Comparison of ENCODE assay signal across 21 cellular contexts in the genomic region with DNA sequence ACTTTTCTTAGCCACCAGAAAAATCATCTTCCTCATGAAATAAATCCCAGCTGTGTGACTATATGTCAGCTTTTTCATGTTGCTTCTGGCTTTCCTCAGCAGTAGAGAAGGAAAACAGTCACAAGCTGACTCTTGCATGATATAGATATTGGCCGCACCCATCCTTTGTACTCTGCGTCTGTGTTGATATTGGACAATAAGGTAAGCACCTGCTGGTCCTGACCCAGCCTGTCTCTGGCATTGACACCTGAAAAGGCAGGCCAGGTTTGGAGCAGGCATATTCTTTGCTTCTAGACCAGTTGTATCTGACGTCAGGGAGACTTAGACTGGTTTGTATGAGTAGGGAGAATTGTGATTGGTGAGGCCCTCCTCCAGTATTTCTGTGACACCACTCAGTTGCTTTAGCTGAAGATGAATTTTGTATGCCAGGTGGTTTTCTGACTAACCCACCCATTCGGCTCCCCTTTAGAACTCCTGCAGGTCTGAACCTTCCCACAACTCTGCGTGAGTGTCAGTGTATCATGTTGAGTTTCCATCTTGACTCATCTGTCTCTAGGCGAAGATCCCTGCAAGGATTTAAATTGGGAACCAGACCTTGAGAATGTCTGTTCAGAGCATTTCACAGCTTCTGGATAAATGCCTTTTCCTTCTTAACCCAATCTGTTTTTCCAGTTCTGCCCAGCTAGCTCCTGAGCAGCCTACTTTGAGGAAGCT.
DNase-seq lines count a peak whose midpoint lies in the region; ATAC-seq, FAIRE-seq and TF ChIP-seq lines count a peak whose summit lies in the region.
"Had no signal": no experiment of that assay in that cellular context is flagged by ENCODE, and none has a peak within 500 bp of the region (broad histone marks: within the 10 kb centered on the region; RNA-seq: fewer than 3 reads in every experiment).

No MANE protein-coding gene starts in this region.

- H3K4me1 ChIP-seq in H1 (replicated peaks in 1 of 4; ENCODE audit: control insufficient read depth in 3 of 4, insufficient read depth in 4 of 4, low read length in 3 of 4) (peaks cover 0 to 4% (median 0%) of the 10 kb centered on the region in 4 experiments; a peak in 3 of 7 replicates), neural progenitor cell (peaks cover 9% of the 10 kb centered on the region), esophagus muscularis mucosa (peaks cover 17 to 22% (median 19%) of the 10 kb centered on the region in 4 donors)
- H3K4me1 ChIP-seq: A549 had no signal

- peaks cover 8% of the 10 kb centered on the region for H3K4me1 Mint-ChIP-seq in neural progenitor cell

- no peak overlapping the region for H3K56ac ChIP-seq in H1 (replicated peaks; ENCODE audit: insufficient read length, low read depth, low read length)

- H3K27me3 ChIP-seq in H1 (replicated peaks in 1 of 4; ENCODE audit: control insufficient read depth in 3 of 4, extremely low read depth in 1 of 4, insufficient read depth in 3 of 4, low read length in 3 of 4), result no peaks in the 10 kb centered on the region
- H3K27me3 ChIP-seq in neural progenitor cell, result no peaks in the 10 kb centered on the region
- no peaks in the 10 kb centered on the region for H3K27me3 ChIP-seq in esophagus muscularis mucosa
- H3K27me3 ChIP-seq: MG63 had no signal

- no peak overlapping the region for H3K14ac ChIP-seq in H1 (ENCODE audit: insufficient read length)

- H3K36me3 ChIP-seq in H1 (ENCODE audit: control insufficient read depth in 2 of 4, insufficient read depth in 4 of 4, low read length in 3 of 4), result no peaks in the 10 kb centered on the region
- H3K36me3 ChIP-seq in neural progenitor cell, result no peaks in the 10 kb centered on the region
- peaks cover 0 to 20% (median 0%) of the 10 kb centered on the region in 4 donors for H3K36me3 ChIP-seq in esophagus muscularis mucosa
- H3K36me3 ChIP-seq: MG63 had no signal

- H4K20me1 ChIP-seq in H1 (replicated peaks in 1 of 2; ENCODE audit: control insufficient read depth in 1 of 2, insufficient read depth in 2 of 2, low read length in 2 of 2), result peaks cover 1 to 3% of the 10 kb centered on the region in 2 experiments
- H4K20me1 ChIP-seq in neural progenitor cell (ENCODE audit: low read depth), result no peaks in the 10 kb centered on the region

- no peak overlapping the region for H2BK120ac ChIP-seq in H1 (replicated peaks; ENCODE audit: low read depth, low read length)

- CTCF ChIA-PET in H1 (lab: Charles Lee; ENCODE audit: partially characterized antibody), result interaction anchor here (0.6 to 3.5 kb wide), 4 partner anchors 16 to 1310 kb away, joined by 3 to 13 read pairs (median 4); no protein-coding TSS in a partner anchor

- H4K8ac ChIP-seq in H1 (ENCODE audit: extremely low read depth, insufficient read depth, low read length), result no peak overlapping the region

- H2BK5ac ChIP-seq in H1 (ENCODE audit: low read depth, low read length), result no peak overlapping the region

- H2BK15ac ChIP-seq in H1 (ENCODE audit: low read length), result no peak overlapping the region

- no peaks in the 10 kb centered on the region; the same call in 1 of the 2 replicates for H3K79me1 ChIP-seq in H1 (ENCODE audit: low read depth, low read length)

- H2AFZ ChIP-seq in H1 (ENCODE audit: low read length) (no peak overlapping the region), neural progenitor cell (replicated peaks) (no peak overlapping the region)
- H2AFZ ChIP-seq: GM23338 had no signal

- no peak overlapping the region for H4K91ac ChIP-seq in H1 (replicated peaks; ENCODE audit: insufficient read length, low read length)

- no peak overlapping the region for H3K23ac ChIP-seq in H1 (ENCODE audit: insufficient read length)

- H3K4ac ChIP-seq in H1 (replicated peaks; ENCODE audit: insufficient read length, low read depth, low read length), result no peak overlapping the region

- no peak overlapping the region for H3K4me2 ChIP-seq in H1 (ENCODE audit: insufficient read depth in 1 of 2, low read depth in 2 of 2, low read length in 2 of 2)
- no peak overlapping the region for H3K4me2 ChIP-seq in neural progenitor cell
- H3K4me2 ChIP-seq: A549, GM23338, KMS-11 had no signal

- no peak for ATAC-seq in HG03175 (IDR thresholded peaks at IDR 0.05; ENCODE audit: unreplicated experiment)
- ATAC-seq: A549, GM23338 had no signal

- H2BK20ac ChIP-seq in H1 (ENCODE audit: low read length), result no peak overlapping the region

- H3K27me3 Mint-ChIP-seq in neural progenitor cell (ENCODE audit: insufficient read depth, low read depth), result peaks cover 4% of the 10 kb centered on the region

- H3K27ac ChIP-seq in H1 (ENCODE audit: low read depth, low read length), result no peak overlapping the region
- no peak overlapping the region for H3K27ac ChIP-seq in neural progenitor cell
- no peak overlapping the region for H3K27ac ChIP-seq in esophagus muscularis mucosa (replicated peaks in 1 of 4)
- H3K27ac ChIP-seq: A549, KMS-11 had no signal

- TF ChIP-seq POLR2A in H1 (IDR thresholded peaks at IDR 0.05; ENCODE audit: control extremely low read depth in 1 of 2, low read depth in 2 of 2, low read length in 2 of 2), result no peak
- no peak for TF ChIP-seq POLR2A in esophagus muscularis mucosa (IDR thresholded peaks at IDR 0.05; ENCODE audit: low read depth)

- no peaks in the 10 kb centered on the region for H3F3A ChIP-seq in neural progenitor cell (ENCODE audit: low read depth)

- no peak for TF ChIP-seq EP300 in H1 (IDR thresholded peaks at IDR 0.05; ENCODE audit: borderline replicate concordance in 1 of 2, low read depth in 2 of 2, low read length in 2 of 2)
- no peak for TF ChIP-seq EP300 in esophagus muscularis mucosa (IDR thresholded peaks at IDR 0.05)

- H3K18ac ChIP-seq in H1 (ENCODE audit: extremely low read depth, low read length), result no peak overlapping the region

- no peak overlapping the region for H3K4me3 Mint-ChIP-seq in neural progenitor cell
- H3K4me3 Mint-ChIP-seq: CD14-positive monocyte, GM23338 had no signal

- no peak overlapping the region for H4K5ac ChIP-seq in H1 (ENCODE audit: insufficient read length, low read depth, low read length)

- intact Hi-C loops in esophagus muscularis mucosa (cut with DNase I), result no loop called here

- 89% methylated on average over 6 of the region's 6 CpGs; no CpG with 5 or more reads in 1 of the 2 experiments for WGBS in H1 (ENCODE audit: extremely low coverage in 1 of 2, insufficient coverage in 1 of 2, insufficient read length in 1 of 2, insufficient replicate concordance in 2 of 2, low coverage in 1 of 2, low lambda C conversion rate in 2 of 2, missing lambda C conversion rate in 1 of 2), 2 experiments
- 95% methylated on average over 6 of the region's 6 CpGs for WGBS in esophagus muscularis mucosa

- no peak for TF ChIP-seq RAD21 in H1 (IDR thresholded peaks at IDR 0.05 in 1 of 2, conservative IDR thresholded peaks at IDR 0.05 in 1 of 2; ENCODE audit: low read depth in 2 of 2, low read length in 2 of 2)

- DNase-seq in COR-L47 (lab: John Stamatoyannopoulos, UW), result peak; percentile 53
- DNase-seq in NCI-H146 treated with DMSO at 0.1 percent for 48 hours (lab: John Stamatoyannopoulos, UW; ENCODE audit: unreplicated experiment), result peak; percentile 44
- no peak for DNase-seq in H1 (ENCODE audit: low read depth in 1 of 2, low spot score in 2 of 2)
- DNase-seq in neural progenitor cell (ENCODE audit: low spot score), result no peak
- DNase-seq in kidney glomerular epithelial cell (lab: John Stamatoyannopoulos, UW), result no peak
- DNase-seq in putamen (ENCODE audit: low spot score), result no peak
- DNase-seq in esophagus muscularis mucosa (ENCODE audit: extremely low spot score), result no peak
- DNase-seq: DMS79, MG63, NCI-H1092 treated with DMSO at 0.1 percent for 48 hours, NCI-H187, NCI-H226, NCI-H526 treated with DMSO at 0.1 percent for 48 hours had no signal

- no peaks in the 10 kb centered on the region for H3K79me2 ChIP-seq in H1 (ENCODE audit: control insufficient read depth in 1 of 2, insufficient read depth in 2 of 2, low read length in 2 of 2)
- no peaks in the 10 kb centered on the region for H3K79me2 ChIP-seq in neural progenitor cell (ENCODE audit: low read depth)

- H3K4me3 ChIP-seq in H1 (ENCODE audit: extremely low read depth in 1 of 4, insufficient read depth in 2 of 4, low read depth in 3 of 4, low read length in 4 of 4), result no peak overlapping the region
- H3K4me3 ChIP-seq in neural progenitor cell, result no peak overlapping the region
- no peak overlapping the region for H3K4me3 ChIP-seq in esophagus muscularis mucosa
- H3K4me3 ChIP-seq: A549, GM23338, MG63 had no signal

- H3K36me3 Mint-ChIP-seq in neural progenitor cell, result peaks cover 3% of the 10 kb centered on the region
- H3K36me3 Mint-ChIP-seq: CD14-positive monocyte had no signal

- TF ChIP-seq CTCF in H1 (IDR thresholded peaks at IDR 0.05; ENCODE audit: control extremely low read depth in 1 of 3, insufficient read depth in 1 of 3, low read depth in 1 of 3, low read length in 3 of 3) (no peak), neural progenitor cell (IDR thresholded peaks at IDR 0.05) (no peak), esophagus muscularis mucosa (IDR thresholded peaks at IDR 0.05) (no peak)

- H3K23me2 ChIP-seq in H1 (ENCODE audit: low read depth, low read length), result no peaks in the 10 kb centered on the region

- no peak for FAIRE-seq in H1 (lab: Jason Lieb, UNC)
- FAIRE-seq: A549, G401.6, GM12892, GM19239 had no signal

- H3K9ac ChIP-seq in H1 (replicated peaks in 1 of 4; ENCODE audit: extremely low read depth in 1 of 4, low read depth in 3 of 4, low read length in 3 of 4) (no peak overlapping the region), neural progenitor cell (no peak overlapping the region)
- H3K9ac ChIP-seq: KMS-11 had no signal

- H2BK12ac ChIP-seq in H1 (ENCODE audit: low read depth, low read length), result no peak overlapping the region

- H3K9me3 Mint-ChIP-seq in neural progenitor cell, result no peaks in the 10 kb centered on the region
- H3K9me3 Mint-ChIP-seq: CD14-positive monocyte, GM23338 had no signal

- H3K27ac Mint-ChIP-seq in neural progenitor cell, result peak overlapping the region; percentile 68
- H3K27ac Mint-ChIP-seq: CD14-positive monocyte, GM23338 had no signal

- no peak overlapping the region for H2AK5ac ChIP-seq in H1 (ENCODE audit: low read depth, low read length)

- POLR2A ChIA-PET in H1 (lab: Charles Lee; ENCODE audit: partially characterized antibody), result interaction anchor here (1.0 kb wide), 1 partner anchor 12 kb away, joined by 4 read pairs; no protein-coding TSS in a partner anchor

- H3K9me3 ChIP-seq in H1 (ENCODE audit: insufficient read depth in 2 of 2, low read depth in 1 of 2, low read length in 1 of 2) (no peaks in the 10 kb centered on the region), neural progenitor cell (ENCODE audit: low read depth) (no peaks in the 10 kb centered on the region), esophagus muscularis mucosa (no peaks in the 10 kb centered on the region)
- H3K9me3 ChIP-seq: A549, MG63 had no signal

TF ChIP-seq in H1, 55 proteins besides CTCF, POLR2A, EP300 and RAD21:
- TF ChIP-seq RFX5 (IDR thresholded peaks at IDR 0.05; ENCODE audit: borderline replicate concordance, low read depth, low read length), result peak; percentile 34; the same call in 1 of the 2 replicates
- TF ChIP-seq ZNF274 (IDR thresholded peaks at IDR 0.05; ENCODE audit: borderline replicate concordance, extremely low read depth, low read length), result no peak

Comparison
In these comparisons a context has a peak if more than half of its experiments do, and no peak if none do; other contexts are left out.
1. DNase-seq: peak in COR-L47 (single experiment) and NCI-H146 treated with DMSO at 0.1 percent for 48 hours (single experiment); none in H1 (0 of 2), neural progenitor cell (single experiment), kidney glomerular epithelial cell (single experiment), putamen (single experiment) and esophagus muscularis mucosa (single experiment).